Comparison of ENCODE assay signal across 7 cellular contexts in genomic region chr12:27042018-27042417, GRCh38. TPM values are rescaled to one million over a fixed set of nuclear protein-coding genes. Genes with fewer than 3 reads are reported as not detected.
"Had no signal": no experiment of that assay in that cellular context is flagged by ENCODE, and none has a peak within 500 bp of the region (broad histone marks: within the 10 kb centered on the region; RNA-seq: fewer than 3 reads in every experiment).

No MANE protein-coding gene starts in this region.

RNA-seq across cellular contexts. Expression of gene C12orf71, which starts 40.4 kb away (rescaled TPM):
- total RNA-seq: GM23248, GM23338, H1, H4, H7, H9, HFFc6 had no signal
- polyA plus RNA-seq: GM23248, GM23338, H1 had no signal
